ENCODE assay signal across 8 cellular contexts in the genomic region with DNA sequence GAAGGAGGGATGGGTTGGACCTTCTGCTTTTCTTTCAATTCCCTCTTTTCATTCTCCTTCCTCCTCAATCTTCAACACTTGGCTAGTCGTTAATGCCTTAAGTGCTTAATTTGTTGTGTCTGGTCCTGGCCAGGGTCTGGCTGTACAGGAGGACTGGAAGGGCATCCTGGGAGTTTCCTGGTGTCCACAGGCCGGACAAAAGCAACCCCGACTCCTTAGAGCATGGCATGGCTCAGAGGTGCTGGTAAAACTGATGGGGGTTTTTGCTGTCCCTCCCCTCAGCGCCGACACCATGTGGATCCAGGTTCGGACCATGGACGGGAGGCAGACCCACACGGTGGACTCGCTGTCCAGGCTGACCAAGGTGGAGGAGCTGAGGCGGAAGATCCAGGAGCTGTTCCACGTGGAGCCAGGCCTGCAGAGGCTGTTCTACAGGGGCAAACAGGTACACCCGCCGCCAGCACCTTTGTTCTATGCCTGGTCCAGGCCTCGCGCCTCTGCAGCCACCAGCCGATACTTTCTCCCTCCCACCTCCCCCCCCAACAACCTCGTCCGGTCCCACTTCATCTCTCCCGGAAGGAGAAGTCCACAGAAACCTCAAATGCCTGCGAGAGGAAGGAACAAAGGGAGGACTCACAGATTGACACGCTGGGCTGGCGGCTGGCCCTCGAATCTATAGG. TPM values are rescaled to one million over a fixed set of nuclear protein-coding genes. Genes with fewer than 3 reads are reported as not detected.
A peak's percentile ranks its signal among the peaks of the same experiment; 100 is the strongest.
DNase-seq lines count a peak whose midpoint lies in the region; ATAC-seq and TF ChIP-seq lines count a peak whose summit lies in the region.

No MANE protein-coding gene starts in this region.

- intact Hi-C loops in natural killer cell (cut with micrococcal nuclease) (loop anchor here (1.0 to 2.0 kb wide), 2 partner anchors 38 to 100 kb away; no protein-coding TSS in a partner anchor), thyroid gland (cut with DNase I) (loop anchor here (2.0 kb wide), 2 partner anchors 100 to 122 kb away; no protein-coding TSS in a partner anchor)

- H3K4me3 Mint-ChIP-seq in GM23338: peak overlapping the region; percentile 88
- H3K4me3 Mint-ChIP-seq in endodermal cell: peak overlapping the region; percentile 74
- H3K4me3 Mint-ChIP-seq in natural killer cell: peak overlapping the region; percentile 88

- H3K4me1 Mint-ChIP-seq in GM23338: peaks cover 24% of the 10 kb centered on the region
- peaks cover 22% of the 10 kb centered on the region for H3K4me1 Mint-ChIP-seq in endodermal cell
- peaks cover 59 to 66% of the 10 kb centered on the region in 2 donors for H3K4me1 Mint-ChIP-seq in natural killer cell

- peaks cover 42% of the 10 kb centered on the region for H3K79me2 ChIP-seq in GM23338 (replicated peaks; ENCODE audit: insufficient read depth)
- H3K79me2 ChIP-seq in SU-DHL-6 (ENCODE audit: insufficient read depth, low read length): peaks cover 56% of the 10 kb centered on the region

- ATAC-seq in GM23338: no peak
- ATAC-seq in natural killer cell: no peak
- ATAC-seq in GM19397 (IDR thresholded peaks at IDR 0.05; ENCODE audit: unreplicated experiment): no peak

- TF ChIP-seq POLR2A in thyroid gland (IDR thresholded peaks at IDR 0.05): no peak

- no peaks in the 10 kb centered on the region for H3K9me3 Mint-ChIP-seq in GM23338
- H3K9me3 Mint-ChIP-seq in endodermal cell: no peaks in the 10 kb centered on the region
- no peaks in the 10 kb centered on the region for H3K9me3 Mint-ChIP-seq in natural killer cell

- H3K4me3 ChIP-seq in GM23338: peak overlapping the region; percentile 69
- H3K4me3 ChIP-seq in SU-DHL-6 (ENCODE audit: insufficient read depth, low read length, poor library complexity, severe bottlenecking): peak overlapping the region; percentile 94
- peak overlapping the region; percentile 78 for H3K4me3 ChIP-seq in endodermal cell (ENCODE audit: low read length)
- H3K4me3 ChIP-seq in thyroid gland (replicated peaks in 1 of 3): peak overlapping the region in 1 of 3 donors; percentile 51

- TF ChIP-seq CTCF in C4-2B (conservative IDR thresholded peaks at IDR 0.05): no peak
- TF ChIP-seq CTCF in GM23338 (conservative IDR thresholded peaks at IDR 0.05; ENCODE audit: low read depth in 2 of 2): no peak
- no peak for TF ChIP-seq CTCF in SU-DHL-6 (IDR thresholded peaks at IDR 0.05; ENCODE audit: insufficient read depth, low read length, poor library complexity, severe bottlenecking)
- no peak for TF ChIP-seq CTCF in endodermal cell (conservative IDR thresholded peaks at IDR 0.05)
- no peak for TF ChIP-seq CTCF in natural killer cell (IDR thresholded peaks at IDR 0.05)
- TF ChIP-seq CTCF in thyroid gland (IDR thresholded peaks at IDR 0.05): no peak

- H3K27ac Mint-ChIP-seq in GM23338 (no peak overlapping the region; the same call in 1 of the 2 replicates), endodermal cell (peak overlapping the region; percentile 66), natural killer cell (peak overlapping the region; percentile 97 to 98)

- H3K36me3 ChIP-seq in GM23338 (ENCODE audit: insufficient read depth) (0 out of 2 replicates have a peak, but pooled peaks cover 6% of the 10 kb centered on the region), SU-DHL-6 (ENCODE audit: low read length) (peaks cover 13% of the 10 kb centered on the region; the same call in 1 of the 2 replicates), endodermal cell (ENCODE audit: control insufficient read depth, insufficient read depth, low read length) (peaks cover 26% of the 10 kb centered on the region), thyroid gland (no peaks in the 10 kb centered on the region)

- H3K27ac ChIP-seq in C4-2B (peak overlapping the region; percentile 83), GM23338 (ENCODE audit: low read depth) (0 out of 2 replicates have a peak overlapping the region, but pooled peaks have one; percentile 36), SU-DHL-6 (ENCODE audit: low read depth, low read length) (peak overlapping the region; percentile 78), endodermal cell (ENCODE audit: low read depth, low read length) (peak overlapping the region; percentile 42), thyroid gland (no peak overlapping the region)

- no peak for DNase-seq in GM23338 (ENCODE audit: low spot score)
- DNase-seq in endodermal cell: no peak
- DNase-seq in natural killer cell: no peak
- no peak for DNase-seq in thyroid gland
- no peak for DNase-seq in SHP77 (lab: John Stamatoyannopoulos, UW)

- H3K4me2 ChIP-seq in GM23338 (peak overlapping the region; percentile 83), SU-DHL-6 (ENCODE audit: low read depth, low read length, poor library complexity, severe bottlenecking) (peak overlapping the region; percentile 99)

- H3K27me3 ChIP-seq in GM23338 (ENCODE audit: insufficient read depth) (peaks cover 20% of the 10 kb centered on the region; the same call in 1 of the 2 replicates), SU-DHL-6 (ENCODE audit: low read length) (no peaks in the 10 kb centered on the region), endodermal cell (ENCODE audit: control insufficient read depth, insufficient read depth, low read length, poor library complexity, severe bottlenecking) (no peaks in the 10 kb centered on the region), thyroid gland (no peaks in the 10 kb centered on the region)

- H3K36me3 Mint-ChIP-seq in GM23338 (ENCODE audit: low read depth) (peaks cover 40% of the 10 kb centered on the region), endodermal cell (ENCODE audit: low read depth) (peaks cover 30% of the 10 kb centered on the region), natural killer cell (no peaks in the 10 kb centered on the region)

- H2AFZ ChIP-seq in GM23338 (no peak overlapping the region), SU-DHL-6 (ENCODE audit: low read depth, low read length, severe bottlenecking) (peak overlapping the region; percentile 8)

- H3F3A ChIP-seq in GM23338 (replicated peaks; ENCODE audit: low read depth) (peaks cover 25% of the 10 kb centered on the region), SU-DHL-6 (ENCODE audit: insufficient read depth) (peaks cover 25% of the 10 kb centered on the region)

- peaks cover 22% of the 10 kb centered on the region for H3K4me1 ChIP-seq in GM23338 (ENCODE audit: insufficient read depth)
- H3K4me1 ChIP-seq in endodermal cell (ENCODE audit: control insufficient read depth, insufficient read depth, low read length): peaks cover 12% of the 10 kb centered on the region
- peaks cover 13 to 27% of the 10 kb centered on the region in 2 donors for H3K4me1 ChIP-seq in thyroid gland

- 37 to 59% methylated on average over 5 to 23 of the region's 23 CpGs for WGBS in endodermal cell (ENCODE audit: insufficient coverage in 1 of 2, insufficient read length in 1 of 2), 2 experiments
- WGBS in thyroid gland, 2 donors: 32 to 47% methylated on average over 9 to 23 of the region's 23 CpGs

- no peaks in the 10 kb centered on the region for H3K9me2 ChIP-seq in GM23338 (ENCODE audit: insufficient read depth)
- no peaks in the 10 kb centered on the region for H3K9me2 ChIP-seq in SU-DHL-6 (replicated peaks; ENCODE audit: insufficient read depth, low read length)

- H4K20me1 ChIP-seq in GM23338 (replicated peaks; ENCODE audit: insufficient read depth) (peaks cover 27% of the 10 kb centered on the region), SU-DHL-6 (ENCODE audit: low read depth, low read length) (0 out of 2 replicates have a peak, but pooled peaks cover 2% of the 10 kb centered on the region)

- peak overlapping the region; percentile 93 for H3K9ac ChIP-seq in SU-DHL-6 (ENCODE audit: low read length)
- peak overlapping the region; percentile 17 for H3K9ac ChIP-seq in endodermal cell (ENCODE audit: extremely low read depth, low read length, poor library complexity, severe bottlenecking)

- H3K9me3 ChIP-seq in SU-DHL-6 (ENCODE audit: insufficient read depth, low read length): no peaks in the 10 kb centered on the region
- no peaks in the 10 kb centered on the region for H3K9me3 ChIP-seq in endodermal cell (ENCODE audit: control insufficient read depth, low read length)
- no peaks in the 10 kb centered on the region for H3K9me3 ChIP-seq in thyroid gland

- peaks cover 17% of the 10 kb centered on the region for H3K27me3 Mint-ChIP-seq in GM23338 (ENCODE audit: insufficient read depth, low read depth, poor library complexity)
- peaks cover 4% of the 10 kb centered on the region for H3K27me3 Mint-ChIP-seq in endodermal cell (ENCODE audit: insufficient read depth)
- H3K27me3 Mint-ChIP-seq in natural killer cell (ENCODE audit: low read depth in 2 of 2): no peaks in the 10 kb centered on the region

RNA-seq across cellular contexts. Expression of a gene that starts 1.4 kb away (rescaled TPM):
- total RNA-seq in GM23338 (2014; rRNA removed; shearing (Covaris generic)): 40.9 and 45.7 TPM in 2 replicates
- 20.3 and 24.5 TPM in 2 replicates for polyA plus RNA-seq in GM23338 (2016; fragmentation: Nextera tagmentation; extraction: Ambion mirVana)
- total RNA-seq in endodermal cell: 10 to 100 TPM; 54.6 to 59.4 TPM
- 59.3 TPM for polyA plus RNA-seq in endodermal cell (2013, experiment 1 of 2)
- polyA plus RNA-seq in endodermal cell (2013, experiment 2 of 2): 57.0 TPM
- 1 to 10 TPM; 2.8 to 4.6 (median 4.1) TPM for total RNA-seq in natural killer cell
- total RNA-seq in thyroid gland: under 1 TPM; 0.11 to 0.71 (median 0.41) TPM

RNA-seq across cellular contexts. Expression of a gene that starts 8.0 kb away (rescaled TPM):
- not detected in 2 replicates for total RNA-seq in GM23338 (2014; rRNA removed; shearing (Covaris generic))
- polyA plus RNA-seq in GM23338 (2016; fragmentation: Nextera tagmentation; extraction: Ambion mirVana): not detected in 2 replicates
- total RNA-seq in endodermal cell (not detected), natural killer cell (10 to 100 TPM in 1 of 3 donors, 1 to 10 TPM in 2; 5.9 to 13.0 (median 8.8) TPM), thyroid gland (not detected)
- not detected for polyA plus RNA-seq in endodermal cell (2013, experiment 1 of 2)
- not detected for polyA plus RNA-seq in endodermal cell (2013, experiment 2 of 2)

RNA-seq across cellular contexts. Expression of a gene that starts 43.3 kb away (rescaled TPM):
- total RNA-seq in GM23338 (2014; rRNA removed; shearing (Covaris generic)): 45.9 and 59.9 TPM in 2 replicates
- 38.0 and 39.0 TPM in 2 replicates for polyA plus RNA-seq in GM23338 (2016; fragmentation: Nextera tagmentation; extraction: Ambion mirVana)
- total RNA-seq in endodermal cell: 10 to 100 TPM; 80.0 to 80.9 TPM
- 62.6 TPM for polyA plus RNA-seq in endodermal cell (2013, experiment 1 of 2)
- polyA plus RNA-seq in endodermal cell (2013, experiment 2 of 2): 69.5 TPM
- total RNA-seq in natural killer cell: 10 to 100 TPM; 26.6 to 28.7 (median 28.3) TPM
- 10 to 100 TPM; 24.4 to 41.3 (median 38.0) TPM for total RNA-seq in thyroid gland

RNA-seq across cellular contexts. Expression of a gene that starts 58.2 kb away (rescaled TPM):
- 27.6 and 35.7 TPM in 2 replicates for total RNA-seq in GM23338 (2014; rRNA removed; shearing (Covaris generic))
- polyA plus RNA-seq in GM23338 (2016; fragmentation: Nextera tagmentation; extraction: Ambion mirVana): 8.7 and 9.1 TPM in 2 replicates
- total RNA-seq in endodermal cell (10 to 100 TPM; 27.8 to 38.5 TPM), natural killer cell (10 to 100 TPM; 68.0 to 73.5 (median 68.1) TPM), thyroid gland (10 to 100 TPM; 44.3 to 87.2 (median 75.8) TPM)
- 38.5 TPM for polyA plus RNA-seq in endodermal cell (2013, experiment 1 of 2)
- polyA plus RNA-seq in endodermal cell (2013, experiment 2 of 2): 33.4 TPM

Comparison
In these comparisons a context has a peak if more than half of its experiments do, and no peak if none do; other contexts are left out.
1. H3K27ac ChIP-seq: peak in C4-2B (single experiment), GM23338 (single experiment), SU-DHL-6 (single experiment) and endodermal cell (single experiment); none in thyroid gland (0 of 3).
2. Peak in every context shown above with its lines, with median percentiles within 50 percentile points of each other: H3K4me3 Mint-ChIP-seq.